Comparison of ENCODE assay signal across 11 cellular contexts in the genomic region with DNA sequence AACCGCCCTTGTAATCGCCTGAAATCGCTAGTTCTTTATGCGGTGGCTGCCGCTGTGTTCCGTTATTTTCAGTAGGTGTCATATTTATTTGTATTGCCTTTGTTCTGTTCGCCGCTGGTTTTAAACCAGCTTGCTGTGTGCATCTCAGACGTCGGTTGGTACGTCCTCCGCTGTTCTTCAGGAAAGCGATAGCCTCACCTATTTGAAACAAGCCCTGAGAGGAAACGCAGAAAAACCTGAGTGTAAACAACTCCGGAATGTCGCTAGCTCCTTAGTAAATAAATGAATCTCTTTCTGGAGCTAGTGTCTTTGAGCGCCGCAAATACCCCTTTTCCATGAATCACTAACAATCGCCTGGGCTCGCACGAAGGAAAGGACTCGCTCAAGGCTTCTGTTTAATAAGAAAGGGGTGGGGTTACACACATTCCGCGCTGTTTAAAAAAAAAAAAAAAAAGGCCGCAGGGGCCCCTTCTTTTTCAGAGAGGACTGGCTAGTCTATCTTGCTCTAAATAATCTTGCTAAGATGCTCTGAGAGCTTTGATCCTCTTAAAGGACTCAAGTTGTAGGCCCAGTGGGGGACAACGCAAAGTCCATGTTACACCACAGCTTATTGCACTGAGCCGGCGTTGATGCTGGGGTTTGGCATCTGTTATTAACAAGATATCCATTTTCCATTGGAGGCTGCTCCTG. TPM values are rescaled to one million over a fixed set of nuclear protein-coding genes. Genes with fewer than 3 reads are reported as not detected.
DNase-seq lines count a peak whose midpoint lies in the region; ATAC-seq, FAIRE-seq and TF ChIP-seq lines count a peak whose summit lies in the region.
"Had no signal": no experiment of that assay in that cellular context is flagged by ENCODE, and none has a peak within 500 bp of the region (broad histone marks: within the 10 kb centered on the region; RNA-seq: fewer than 3 reads in every experiment).

No MANE protein-coding gene starts in this region.

- no peak for TF ChIP-seq POLR2A in K562 (conservative IDR thresholded peaks at IDR 0.05)

- 16% methylated on average over 26 of the region's 28 CpGs for WGBS in K562 (ENCODE audit: insufficient coverage, low coverage, missing lambda C conversion rate)

- no peak for FAIRE-seq in K562 (lab: Jason Lieb, UNC)

- H3K36me3 ChIP-seq in K562 (ENCODE audit: control insufficient read depth, insufficient read depth, low read length) (no peaks in the 10 kb centered on the region), H7 (replicated peaks; ENCODE audit: control insufficient read depth, insufficient read depth, low read length) (no peaks in the 10 kb centered on the region)

- no peak for TF ChIP-seq CTCF in K562 (IDR thresholded peaks at IDR 0.05 in 2 of 3, conservative IDR thresholded peaks at IDR 0.05 in 1 of 3; ENCODE audit: insufficient read depth in 2 of 3, low read depth in 1 of 3, low read length in 3 of 3)
- no peak for TF ChIP-seq CTCF in GM13977 (IDR thresholded peaks at IDR 0.05; ENCODE audit: extremely low read depth, insufficient read depth, missing control alignments)

- CTCF ChIA-PET in K562 (lab: Yijun Ruan, JAX; ENCODE audit: low intra/inter-chr PET ratio), result no interaction called here

- H4K20me1 ChIP-seq in K562 (replicated peaks; ENCODE audit: control insufficient read depth, insufficient read depth, low read length), result 0 out of 2 replicates have a peak, but pooled peaks cover 4% of the 10 kb centered on the region

- H3K27me3 ChIP-seq in K562 (ENCODE audit: control insufficient read depth in 2 of 2, insufficient read depth in 2 of 2, low read length in 2 of 2) (peaks cover 54 to 78% of the 10 kb centered on the region in 2 experiments), H7 (ENCODE audit: control insufficient read depth, insufficient read depth, low read length) (peaks cover 100% of the 10 kb centered on the region)

- H3K4me1 ChIP-seq in K562 (replicated peaks in 1 of 2; ENCODE audit: control insufficient read depth in 2 of 2, insufficient read depth in 2 of 2, low read length in 2 of 2), result peaks cover 0 to 27% of the 10 kb centered on the region in 2 experiments; a peak in 2 of 5 replicates

- no peaks in the 10 kb centered on the region for H3K9me3 ChIP-seq in K562 (replicated peaks; ENCODE audit: control insufficient read depth, insufficient read depth, low read depth, low read length)

- H3K4me2 ChIP-seq in K562 (ENCODE audit: insufficient read depth, low read length), result no peak overlapping the region

- no peak overlapping the region for H2AFZ ChIP-seq in K562 (ENCODE audit: low read depth, low read length)

- H3K79me2 ChIP-seq in K562 (ENCODE audit: control insufficient read depth, insufficient read depth, low read length), result no peaks in the 10 kb centered on the region

- H3K9me3 Mint-ChIP-seq in naive thymus-derived CD8-positive, alpha-beta T cell, result peaks cover 0 to 40% (median 3%) of the 10 kb centered on the region in 9 donors

- BruUV-seq in K562 (replicated peaks; lab: Mats Ljungman, UMichigan), result no TSS peak

- H3K4me3 ChIP-seq in K562, result no peak overlapping the region
- no peak overlapping the region for H3K4me3 ChIP-seq in H7 (ENCODE audit: insufficient read depth, low read depth, low read length)

- H3K36me3 Mint-ChIP-seq in naive thymus-derived CD8-positive, alpha-beta T cell, result peaks cover 3 to 21% (median 12%) of the 10 kb centered on the region in 3 donors

- peak overlapping the region in 1 of 10 donors; percentile 86 for H3K27ac Mint-ChIP-seq in naive thymus-derived CD8-positive, alpha-beta T cell

- H3K27ac ChIP-seq in K562 (ENCODE audit: extremely low read depth, low read depth, low read length), result no peak overlapping the region

- no peaks in the 10 kb centered on the region for H3K9me1 ChIP-seq in K562 (ENCODE audit: control insufficient read depth, insufficient read depth, low read length)

- H3K4me3 Mint-ChIP-seq in naive thymus-derived CD8-positive, alpha-beta T cell, result peak overlapping the region; percentile 56 to 89 (median 81)

- ATAC-seq in K562, result no peak
- no peak for ATAC-seq in naive thymus-derived CD8-positive, alpha-beta T cell
- ATAC-seq in GM19328 (IDR thresholded peaks at IDR 0.05; ENCODE audit: unreplicated experiment), result no peak
- ATAC-seq: HCT116 had no signal

- H3K27me3 Mint-ChIP-seq in naive thymus-derived CD8-positive, alpha-beta T cell, result peaks cover 65 to 88% (median 77%) of the 10 kb centered on the region in 5 donors

- H3K9ac ChIP-seq in K562 (ENCODE audit: insufficient read depth in 1 of 2, low read depth in 2 of 2, low read length in 2 of 2), result no peak overlapping the region

- no peak for TF ChIP-seq RAD21 in K562 (CRISPR knock-in tag; conservative IDR thresholded peaks at IDR 0.05 in 1 of 2, IDR thresholded peaks at IDR 0.05 in 1 of 2)

- intact Hi-C loops in K562 (cut with micrococcal nuclease), result no loop called here

- in situ Hi-C loops in K562 (cut with MboI), result loop anchor here (25.0 kb wide), 2 partner anchors 680 to 1630 kb away; no protein-coding TSS in a partner anchor
- in situ Hi-C loops in GM13977 (cut with MboI; ENCODE audit: low pct_unique_long_range_greater_than_20kb, low sequenced_read_pairs, unreplicated experiment), result no loop called here

- POLR2A ChIA-PET in K562 (lab: Yijun Ruan, JAX), result interaction anchor here (0.6 to 2.3 kb wide), 5 partner anchors 8 to 522 kb away, joined by 3 to 5 read pairs (median 3); no protein-coding TSS in a partner anchor
- POLR2A ChIA-PET in naive thymus-derived CD8-positive, alpha-beta T cell (lab: Charles Lee), result interaction anchor here (0.5 to 1.2 kb wide), 3 partner anchors 14 to 724 kb away, joined by 3 to 5 read pairs (median 3); no protein-coding TSS in a partner anchor

- DNase-seq in AG20443 (ENCODE audit: low spot score), result peak; percentile 49
- peak; percentile 34 to 66 for DNase-seq in NCI-H1930 (lab: John Stamatoyannopoulos, UW)
- peak in 1 of 4 experiments; percentile 19 for DNase-seq in K562 (ENCODE audit: extremely low read depth in 1 of 4, low spot score in 3 of 4)
- DNase-seq in naive thymus-derived CD8-positive, alpha-beta T cell, result peak in 1 of 10 donors; percentile 34
- DNase-seq in GM13977 (ENCODE audit: low spot score), result no peak
- no peak for DNase-seq in H7
- DNase-seq in DMS 273 treated with DMSO at 0.1 percent for 48 hours (lab: John Stamatoyannopoulos, UW), result no peak
- DNase-seq: stimulated activated naive CD4-positive, alpha-beta T cell treated with Interleukin-2 at 50 U/mL for 16 hours had no signal

- peaks cover 13 to 50% (median 41%) of the 10 kb centered on the region in 4 donors for H3K4me1 Mint-ChIP-seq in naive thymus-derived CD8-positive, alpha-beta T cell

- TF ChIP-seq EP300 in K562 (IDR thresholded peaks at IDR 0.05; ENCODE audit: low read length), result no peak

RNA-seq across cellular contexts. Expression of a gene that starts 3.0 kb away (rescaled TPM):
- not detected in 2 replicates for total RNA-seq in K562 (2011; cell fraction: chromatin; rRNA removed; ENCODE audit: low replicate concordance)
- total RNA-seq in K562 (2011; cell fraction: nucleolus; rRNA removed), result not detected in 2 replicates
- total RNA-seq in K562 (2011; cell fraction: nucleoplasm; rRNA removed), result not detected in 2 replicates
- total RNA-seq in K562 (2014; rRNA removed), result not detected in 2 replicates
- 0.15 TPM in 1 of 2 replicates, not detected in the other for total RNA-seq in K562 (2014; rRNA removed; fragmentation: Illumina TruSeq; extraction: Trizol)
- not detected in 2 replicates for total RNA-seq in K562 (2015; rRNA removed; fragmentation: Illumina TruSeq; extraction: Trizol)
- total RNA-seq in K562 (2021), result not detected in 2 replicates
- polyA plus RNA-seq in K562 (2011; rRNA removed), result not detected in 2 replicates
- polyA plus RNA-seq in K562 (2011; cell fraction: cytosol; rRNA removed), result not detected in 2 replicates
- not detected in 2 replicates for polyA plus RNA-seq in K562 (2011; cell fraction: nucleus; rRNA removed)
- 0.57 TPM in 1 of 2 replicates, not detected in the other for polyA plus RNA-seq in K562 (2012)
- polyA plus RNA-seq in K562 (2014; fragmentation: Illumina TruSeq; extraction: Trizol), result not detected in 2 replicates
- polyA plus RNA-seq in K562 (2014; fragmentation: Nextera tagmentation; extraction: Ambion mirVana), result under 1 TPM in 1 of 2 experiments, not detected in 1; 0.04 TPM
- 0.30 TPM in 1 of 2 replicates, not detected in the other for polyA plus RNA-seq in K562 (2014; rRNA removed)
- polyA minus RNA-seq in K562 (2011; rRNA and poly(A)+ RNA removed), result not detected in 2 replicates
- polyA minus RNA-seq in K562 (2011; cell fraction: cytosol; rRNA and poly(A)+ RNA removed), result not detected in 2 replicates
- 0.22 TPM in 1 of 2 replicates, not detected in the other for polyA minus RNA-seq in K562 (2011; cell fraction: nucleus; rRNA and poly(A)+ RNA removed)
- total RNA-seq in naive thymus-derived CD8-positive, alpha-beta T cell, result not detected
- not detected for polyA plus RNA-seq in naive thymus-derived CD8-positive, alpha-beta T cell
- total RNA-seq in H7 (2014; rRNA removed; shearing (Covaris generic)), result not detected in 2 replicates

RNA-seq across cellular contexts. Expression of a gene that starts 10.0 kb away (rescaled TPM):
- not detected in 2 replicates for total RNA-seq in K562 (2011; cell fraction: chromatin; rRNA removed; ENCODE audit: low replicate concordance)
- total RNA-seq in K562 (2011; cell fraction: nucleolus; rRNA removed), result not detected in 2 replicates
- not detected in 2 replicates for total RNA-seq in K562 (2011; cell fraction: nucleoplasm; rRNA removed)
- total RNA-seq in K562 (2014; rRNA removed), result not detected in 2 replicates
- not detected in 2 replicates for total RNA-seq in K562 (2014; rRNA removed; fragmentation: Illumina TruSeq; extraction: Trizol)
- total RNA-seq in K562 (2015; rRNA removed; fragmentation: Illumina TruSeq; extraction: Trizol), result not detected in 2 replicates
- not detected in 2 replicates for total RNA-seq in K562 (2021)
- not detected in 2 replicates for polyA plus RNA-seq in K562 (2011; rRNA removed)
- polyA plus RNA-seq in K562 (2011; cell fraction: cytosol; rRNA removed), result not detected in 2 replicates
- polyA plus RNA-seq in K562 (2011; cell fraction: nucleus; rRNA removed), result not detected in 2 replicates
- polyA plus RNA-seq in K562 (2012), result not detected in 2 replicates
- polyA plus RNA-seq in K562 (2014; fragmentation: Illumina TruSeq; extraction: Trizol), result not detected in 2 replicates
- not detected for polyA plus RNA-seq in K562 (2014; fragmentation: Nextera tagmentation; extraction: Ambion mirVana)
- polyA plus RNA-seq in K562 (2014; rRNA removed), result not detected in 2 replicates
- polyA minus RNA-seq in K562 (2011; rRNA and poly(A)+ RNA removed), result not detected in 2 replicates
- polyA minus RNA-seq in K562 (2011; cell fraction: cytosol; rRNA and poly(A)+ RNA removed), result not detected in 2 replicates
- polyA minus RNA-seq in K562 (2011; cell fraction: nucleus; rRNA and poly(A)+ RNA removed), result not detected in 2 replicates
- not detected for total RNA-seq in naive thymus-derived CD8-positive, alpha-beta T cell
- polyA plus RNA-seq in naive thymus-derived CD8-positive, alpha-beta T cell, result not detected
- 0.10 TPM in 1 of 2 replicates, not detected in the other for total RNA-seq in H7 (2014; rRNA removed; shearing (Covaris generic))

RNA-seq across cellular contexts. Expression of a gene that starts 16.0 kb away (rescaled TPM):
- total RNA-seq in K562 (2011; cell fraction: chromatin; rRNA removed; ENCODE audit: low replicate concordance), result not detected in 2 replicates
- not detected in 2 replicates for total RNA-seq in K562 (2011; cell fraction: nucleolus; rRNA removed)
- total RNA-seq in K562 (2011; cell fraction: nucleoplasm; rRNA removed), result not detected in 2 replicates
- not detected in 2 replicates for total RNA-seq in K562 (2014; rRNA removed)
- total RNA-seq in K562 (2014; rRNA removed; fragmentation: Illumina TruSeq; extraction: Trizol), result not detected in 2 replicates
- not detected in 2 replicates for total RNA-seq in K562 (2015; rRNA removed; fragmentation: Illumina TruSeq; extraction: Trizol)
- not detected in 2 replicates for total RNA-seq in K562 (2021)
- not detected in 2 replicates for polyA plus RNA-seq in K562 (2011; rRNA removed)
- not detected in 2 replicates for polyA plus RNA-seq in K562 (2011; cell fraction: cytosol; rRNA removed)
- not detected in 2 replicates for polyA plus RNA-seq in K562 (2011; cell fraction: nucleus; rRNA removed)
- not detected in 2 replicates for polyA plus RNA-seq in K562 (2012)
- not detected in 2 replicates for polyA plus RNA-seq in K562 (2014; fragmentation: Illumina TruSeq; extraction: Trizol)
- not detected for polyA plus RNA-seq in K562 (2014; fragmentation: Nextera tagmentation; extraction: Ambion mirVana)
- not detected in 2 replicates for polyA plus RNA-seq in K562 (2014; rRNA removed)
- polyA minus RNA-seq in K562 (2011; rRNA and poly(A)+ RNA removed), result not detected in 2 replicates
- polyA minus RNA-seq in K562 (2011; cell fraction: cytosol; rRNA and poly(A)+ RNA removed), result not detected in 2 replicates
- not detected in 2 replicates for polyA minus RNA-seq in K562 (2011; cell fraction: nucleus; rRNA and poly(A)+ RNA removed)
- not detected for total RNA-seq in naive thymus-derived CD8-positive, alpha-beta T cell
- not detected for polyA plus RNA-seq in naive thymus-derived CD8-positive, alpha-beta T cell
- total RNA-seq in H7 (2014; rRNA removed; shearing (Covaris generic)), result 0.03 TPM in 1 of 2 replicates, not detected in the other
- total RNA-seq: myocyte had no signal

RNA-seq across cellular contexts. Expression of a gene that starts 18.8 kb away (rescaled TPM):
- not detected in 2 replicates for total RNA-seq in K562 (2011; cell fraction: chromatin; rRNA removed; ENCODE audit: low replicate concordance)
- not detected in 2 replicates for total RNA-seq in K562 (2011; cell fraction: nucleolus; rRNA removed)
- total RNA-seq in K562 (2011; cell fraction: nucleoplasm; rRNA removed), result not detected in 2 replicates
- total RNA-seq in K562 (2014; rRNA removed), result not detected in 2 replicates
- not detected in 2 replicates for total RNA-seq in K562 (2014; rRNA removed; fragmentation: Illumina TruSeq; extraction: Trizol)
- total RNA-seq in K562 (2015; rRNA removed; fragmentation: Illumina TruSeq; extraction: Trizol), result not detected in 2 replicates
- total RNA-seq in K562 (2021), result not detected in 2 replicates
- polyA plus RNA-seq in K562 (2011; rRNA removed), result not detected in 2 replicates
- 0.04 TPM in 1 of 2 replicates, not detected in the other for polyA plus RNA-seq in K562 (2011; cell fraction: cytosol; rRNA removed)
- polyA plus RNA-seq in K562 (2011; cell fraction: nucleus; rRNA removed), result not detected in 2 replicates
- 0.11 TPM in 1 of 2 replicates, not detected in the other for polyA plus RNA-seq in K562 (2012)
- polyA plus RNA-seq in K562 (2014; fragmentation: Illumina TruSeq; extraction: Trizol), result not detected in 2 replicates
- polyA plus RNA-seq in K562 (2014; fragmentation: Nextera tagmentation; extraction: Ambion mirVana), result not detected
- not detected in 2 replicates for polyA plus RNA-seq in K562 (2014; rRNA removed)
- not detected in 2 replicates for polyA minus RNA-seq in K562 (2011; rRNA and poly(A)+ RNA removed)
- not detected in 2 replicates for polyA minus RNA-seq in K562 (2011; cell fraction: cytosol; rRNA and poly(A)+ RNA removed)
- polyA minus RNA-seq in K562 (2011; cell fraction: nucleus; rRNA and poly(A)+ RNA removed), result not detected in 2 replicates
- total RNA-seq in naive thymus-derived CD8-positive, alpha-beta T cell, result not detected
- not detected for polyA plus RNA-seq in naive thymus-derived CD8-positive, alpha-beta T cell
- total RNA-seq in H7 (2014; rRNA removed; shearing (Covaris generic)), result not detected in 2 replicates
- total RNA-seq: myocyte had no signal

RNA-seq across cellular contexts. Expression of a gene that starts 24.6 kb away (rescaled TPM):
- total RNA-seq in K562 (2011; cell fraction: chromatin; rRNA removed; ENCODE audit: low replicate concordance), result not detected in 2 replicates
- not detected in 2 replicates for total RNA-seq in K562 (2011; cell fraction: nucleolus; rRNA removed)
- total RNA-seq in K562 (2011; cell fraction: nucleoplasm; rRNA removed), result not detected in 2 replicates
- total RNA-seq in K562 (2014; rRNA removed), result not detected in 2 replicates
- total RNA-seq in K562 (2014; rRNA removed; fragmentation: Illumina TruSeq; extraction: Trizol), result not detected in 2 replicates
- not detected in 2 replicates for total RNA-seq in K562 (2015; rRNA removed; fragmentation: Illumina TruSeq; extraction: Trizol)
- total RNA-seq in K562 (2021), result not detected in 2 replicates
- polyA plus RNA-seq in K562 (2011; rRNA removed), result not detected in 2 replicates
- not detected in 2 replicates for polyA plus RNA-seq in K562 (2011; cell fraction: cytosol; rRNA removed)
- polyA plus RNA-seq in K562 (2011; cell fraction: nucleus; rRNA removed), result not detected in 2 replicates
- not detected in 2 replicates for polyA plus RNA-seq in K562 (2012)
- not detected in 2 replicates for polyA plus RNA-seq in K562 (2014; fragmentation: Illumina TruSeq; extraction: Trizol)
- not detected for polyA plus RNA-seq in K562 (2014; fragmentation: Nextera tagmentation; extraction: Ambion mirVana)
- not detected in 2 replicates for polyA plus RNA-seq in K562 (2014; rRNA removed)
- polyA minus RNA-seq in K562 (2011; rRNA and poly(A)+ RNA removed), result not detected in 2 replicates
- not detected in 2 replicates for polyA minus RNA-seq in K562 (2011; cell fraction: cytosol; rRNA and poly(A)+ RNA removed)
- not detected in 2 replicates for polyA minus RNA-seq in K562 (2011; cell fraction: nucleus; rRNA and poly(A)+ RNA removed)
- not detected for total RNA-seq in naive thymus-derived CD8-positive, alpha-beta T cell
- not detected for polyA plus RNA-seq in naive thymus-derived CD8-positive, alpha-beta T cell
- total RNA-seq in H7 (2014; rRNA removed; shearing (Covaris generic)), result not detected in 2 replicates
- total RNA-seq: myocyte had no signal

Comparison
In these comparisons a context has a peak if more than half of its experiments do, and no peak if none do; other contexts are left out.
1. DNase-seq: peak in AG20443 (single experiment) and NCI-H1930 (2 of 2); none in GM13977 (single experiment), H7 (single experiment) and DMS 273 treated with DMSO at 0.1 percent for 48 hours (single experiment).